In the genomic region with DNA sequence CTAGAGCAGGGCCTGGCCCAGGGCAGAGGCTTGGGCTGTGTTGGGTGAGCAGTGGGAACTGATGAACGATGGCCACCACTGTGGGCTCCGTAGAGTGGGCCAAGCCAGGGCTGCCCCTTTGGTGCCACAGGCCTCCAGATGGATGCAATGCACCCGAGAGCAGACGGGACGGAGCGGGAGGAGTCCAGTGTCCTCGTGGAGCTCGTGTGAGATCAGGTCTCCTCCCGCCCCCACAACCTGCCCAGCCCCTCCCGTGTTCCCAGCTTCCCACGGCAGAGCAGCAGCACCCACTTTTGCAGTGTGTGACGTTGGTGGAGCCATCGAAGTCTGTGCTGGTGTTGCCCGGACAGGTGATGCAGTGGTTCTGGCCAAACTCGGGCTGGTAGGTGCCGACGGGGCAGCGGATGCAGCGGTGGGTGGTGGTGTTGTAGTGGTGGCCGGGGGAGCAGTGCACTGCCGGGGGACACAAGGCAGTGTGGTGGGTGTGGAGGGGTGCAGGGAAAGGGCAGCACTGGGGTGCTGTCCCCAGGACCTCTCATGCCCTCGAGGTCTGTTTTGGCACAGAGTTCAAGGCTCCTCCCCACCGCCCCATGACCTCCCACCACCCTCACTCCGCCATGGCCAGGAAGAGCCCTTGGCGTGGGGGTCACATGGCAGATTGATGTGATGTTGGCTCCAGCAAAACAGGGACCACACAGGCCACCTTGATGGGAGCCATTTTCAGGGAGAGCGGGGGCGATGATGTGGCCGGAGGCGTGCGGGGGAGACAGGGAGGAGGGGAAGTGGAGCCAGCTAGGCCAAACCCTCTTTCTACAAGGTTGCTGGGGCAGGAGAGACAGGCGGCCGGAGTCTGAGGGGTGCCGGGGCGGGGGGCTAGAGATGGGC, we compare ENCODE assay signal across 2 cellular contexts.
TF ChIP-seq lines count a peak whose summit lies in the region.

No MANE protein-coding gene starts in this region.

TF ChIP-seq in HEK293, 187 proteins besides CTCF, POLR2A, EP300 and RAD21:
- TF ChIP-seq ZNF148 (tag by site-specific recombination; IDR thresholded peaks at IDR 0.05; ENCODE audit: borderline replicate concordance) (no peak), ZNF23 (tag by site-specific recombination; IDR thresholded peaks at IDR 0.05; ENCODE audit: borderline replicate concordance) (no peak), ZFHX2 (tag by site-specific recombination; conservative IDR thresholded peaks at IDR 0.05) (peak; percentile 54; the same call in 1 of the 2 replicates), EGR2 (tag by site-specific recombination; IDR thresholded peaks at IDR 0.05; ENCODE audit: low read depth) (peak; percentile 32; the same call in 1 of the 2 replicates), ZNF423 (tag by site-specific recombination; IDR thresholded peaks at IDR 0.05) (no peak)

TF ChIP-seq in K562, 482 proteins besides CTCF, POLR2A, EP300 and RAD21:
- TF ChIP-seq SPI1 (IDR thresholded peaks at IDR 0.05; ENCODE audit: borderline replicate concordance, low read depth, low read length) = 0 out of 2 replicates have a peak, but pooled peaks have one; percentile 42
- TF ChIP-seq EGR1 (conservative IDR thresholded peaks at IDR 0.05) = peak; percentile 82
- TF ChIP-seq SNRNP70 (optimal IDR thresholded peaks at IDR 0.05; ENCODE audit: low read depth, low read length) = no peak
TF ChIP-seq in K562: peak in this region for 2.
